In genomic region chr19:50890422-50891252, GRCh38 we compare ENCODE assay signal across 21 cellular contexts. TPM values are rescaled to one million over a fixed set of nuclear protein-coding genes. Genes with fewer than 3 reads are reported as not detected.
DNase-seq lines count a peak whose midpoint lies in the region; ATAC-seq lines count a peak whose summit lies in the region.
"Had no signal": no experiment of that assay in that cellular context is flagged by ENCODE, and none has a peak within 500 bp of the region (broad histone marks: within the 10 kb centered on the region; RNA-seq: fewer than 3 reads in every experiment).

No MANE protein-coding gene starts in this region.

- no peak for DNase-seq in activated CD4-positive, CD25-positive, alpha-beta regulatory T cell (lab: John Stamatoyannopoulos, UW)
- DNase-seq in NCI-H226 (peak; percentile 43), epithelial cell of prostate (ENCODE audit: low read depth, low spot score) (peak; percentile 46), nucleus accumbens (lab: John Stamatoyannopoulos, UW) (no peak), OCI-M1 (lab: John Stamatoyannopoulos, UW) (no peak), G401 (ENCODE audit: low spot score) (no peak)
- no peak for DNase-seq in stimulated activated naive B cell treated with anti-CD40 and anti-IgM and Interleukin-4, amounts not matched to agents 10 μg/mL and 1 μg/mL and 100 μg/mL, for 72 hours
- DNase-seq: activated CD4-positive, alpha-beta T cell treated with anti-CD3 and anti-CD28 coated beads, Interleukin-2, amount 50 U/mL, for 1 hour; activated T-cell treated with anti-CD3 and anti-CD28 coated beads, Interleukin-2, amount 50 U/mL, for 24 hours; amniotic stem cell; COR-L47; H9; hypothalamus; left ventricle myocardium superior; naive thymus-derived CD4-positive, alpha-beta T cell; NCI-H2081 treated with DMSO at 0.1 percent for 48 hours; NCI-H82; SHP77; tibial artery had no signal

- in situ Hi-C loops in G401 (cut with HindIII; ENCODE audit: low sequenced_read_pairs) = no loop called here

- peak overlapping the region; percentile 52 for H3K27ac Mint-ChIP-seq in stimulated activated naive B cell treated with anti-CD40 and anti-IgM and Interleukin-4, amounts not matched to agents 10 μg/mL and 1 μg/mL and 100 μg/mL, for 72 hours
- H3K27ac Mint-ChIP-seq: activated T-cell treated with anti-CD3 and anti-CD28 coated beads, Interleukin-2, amount 50 U/mL, for 24 hours; H9; naive thymus-derived CD4-positive, alpha-beta T cell had no signal

- peaks cover 36 to 39% of the 10 kb centered on the region in 2 donors for H3K27me3 Mint-ChIP-seq in stimulated activated naive B cell treated with anti-CD40 and anti-IgM and Interleukin-4, amounts not matched to agents 10 μg/mL and 1 μg/mL and 100 μg/mL, for 72 hours

- H3K36me3 Mint-ChIP-seq in stimulated activated naive B cell treated with anti-CD40 and anti-IgM and Interleukin-4, amounts not matched to agents 10 μg/mL and 1 μg/mL and 100 μg/mL, for 72 hours = peaks cover 1 to 6% of the 10 kb centered on the region in 2 donors

- ATAC-seq in activated CD4-positive, CD25-positive, alpha-beta regulatory T cell treated with anti-CD3 and anti-CD28 coated beads, Interleukin-2, amount 50 U/mL, for 24 hours = peak; percentile 44 to 45
- peak; percentile 82 to 85 for ATAC-seq in stimulated activated naive B cell treated with anti-CD40 and anti-IgM and Interleukin-4, amounts not matched to agents 10 μg/mL and 1 μg/mL and 100 μg/mL, for 72 hours (replicated peaks)
- ATAC-seq: left ventricle myocardium superior; naive thymus-derived CD4-positive, alpha-beta T cell had no signal

- no peak overlapping the region for H3K27ac ChIP-seq in epithelial cell of prostate
- H3K27ac ChIP-seq: tibial artery had no signal

- H3K4me1 Mint-ChIP-seq in stimulated activated naive B cell treated with anti-CD40 and anti-IgM and Interleukin-4, amounts not matched to agents 10 μg/mL and 1 μg/mL and 100 μg/mL, for 72 hours = peaks cover 19 to 40% of the 10 kb centered on the region in 2 donors
- H3K4me1 Mint-ChIP-seq: H9; naive thymus-derived CD4-positive, alpha-beta T cell had no signal

- peak overlapping the region in 1 of 2 donors; percentile 18 for H3K4me3 Mint-ChIP-seq in stimulated activated naive B cell treated with anti-CD40 and anti-IgM and Interleukin-4, amounts not matched to agents 10 μg/mL and 1 μg/mL and 100 μg/mL, for 72 hours
- H3K4me3 Mint-ChIP-seq: activated T-cell treated with anti-CD3 and anti-CD28 coated beads, Interleukin-2, amount 50 U/mL, for 24 hours; H9; naive thymus-derived CD4-positive, alpha-beta T cell had no signal

- H3K9me3 Mint-ChIP-seq in stimulated activated naive B cell treated with anti-CD40 and anti-IgM and Interleukin-4, amounts not matched to agents 10 μg/mL and 1 μg/mL and 100 μg/mL, for 72 hours = peaks cover 4 to 6% of the 10 kb centered on the region in 2 donors

RNA-seq across cellular contexts. Expression of gene KLK2, which starts 17.4 kb away (rescaled TPM):
- total RNA-seq in G401 (2014; rRNA removed; shearing (Covaris generic)) = not detected in 2 replicates
- total RNA-seq: H9; left ventricle myocardium superior; naive thymus-derived CD4-positive, alpha-beta T cell had no signal

RNA-seq across cellular contexts. Expression of gene KLK4, which starts 20.6 kb away (rescaled TPM):
- total RNA-seq in G401 (2014; rRNA removed; shearing (Covaris generic)) = not detected in 2 replicates
- total RNA-seq: left ventricle myocardium superior; naive thymus-derived CD4-positive, alpha-beta T cell; T-helper 2 cell treated with Interferon-gamma antibody and Interleukin-4, amounts not matched to agents 100 ng/mL and 5 ng/mL, for 36 hours had no signal

RNA-seq across cellular contexts. Expression of gene KLK3, which starts 35.9 kb away (rescaled TPM):
- not detected in 2 replicates for total RNA-seq in G401 (2014; rRNA removed; shearing (Covaris generic))
- total RNA-seq: H9; left ventricle myocardium superior; naive thymus-derived CD4-positive, alpha-beta T cell; T-helper 2 cell treated with Interferon-gamma antibody and Interleukin-4, amounts not matched to agents 100 ng/mL and 5 ng/mL, for 36 hours had no signal

RNA-seq across cellular contexts. Expression of gene KLK15, which starts 57.3 kb away (rescaled TPM):
- not detected in 2 replicates for total RNA-seq in G401 (2014; rRNA removed; shearing (Covaris generic))
- total RNA-seq: H9; left ventricle myocardium superior; naive thymus-derived CD4-positive, alpha-beta T cell; T-helper 2 cell treated with Interferon-gamma antibody and Interleukin-4, amounts not matched to agents 100 ng/mL and 5 ng/mL, for 36 hours had no signal

Comparison
In these comparisons a context has a peak if more than half of its experiments do, and no peak if none do; other contexts are left out.
1. DNase-seq: peak in NCI-H226 (single experiment) and epithelial cell of prostate (single experiment); none in activated CD4-positive, CD25-positive, alpha-beta regulatory T cell (0 of 4), stimulated activated naive B cell treated with anti-CD40 and anti-IgM and Interleukin-4, amounts not matched to agents 10 μg/mL and 1 μg/mL and 100 μg/mL, for 72 hours (single experiment), nucleus accumbens (0 of 56), OCI-M1 (single experiment) and G401 (single experiment).